9 cellular contexts compared by ENCODE assay signal in genomic region chr1:230127105-230128054, GRCh38.
A peak's percentile ranks its signal among the peaks of the same experiment; 100 is the strongest.
DNase-seq lines count a peak whose midpoint lies in the region; ATAC-seq, FAIRE-seq and TF ChIP-seq lines count a peak whose summit lies in the region.
"Had no signal": no experiment of that assay in that cellular context is flagged by ENCODE, and none has a peak within 500 bp of the region (broad histone marks: within the 10 kb centered on the region; RNA-seq: fewer than 3 reads in every experiment).

No MANE protein-coding gene starts in this region.

- WGBS in A549 (ENCODE audit: missing lambda C conversion rate): 88% methylated on average over 25 of the region's 25 CpGs

- peak overlapping the region in 6 of 9 donors; percentile 45 to 84 (median 60) for H3K27ac Mint-ChIP-seq in naive thymus-derived CD4-positive, alpha-beta T cell

- H3K4me1 ChIP-seq in A549: peaks cover 39% of the 10 kb centered on the region
- H3K4me1 ChIP-seq in naive thymus-derived CD4-positive, alpha-beta T cell (ENCODE audit: control insufficient read depth in 2 of 2, insufficient read depth in 2 of 2, low read length in 2 of 2): peaks cover 9 to 17% of the 10 kb centered on the region in 2 donors
- peaks cover 37% of the 10 kb centered on the region for H3K4me1 ChIP-seq in vagina

- H3K27me3 ChIP-seq in naive thymus-derived CD4-positive, alpha-beta T cell (ENCODE audit: control insufficient read depth in 2 of 2, insufficient read depth in 2 of 2, low read length in 2 of 2): no peaks in the 10 kb centered on the region
- no peaks in the 10 kb centered on the region for H3K27me3 ChIP-seq in vagina

- H3K4me2 ChIP-seq in A549: peak overlapping the region; percentile 77

- no peak for TF ChIP-seq POLR2A in A549 (IDR thresholded peaks at IDR 0.05; ENCODE audit: low read length)
- TF ChIP-seq POLR2A in vagina (IDR thresholded peaks at IDR 0.05): no peak

- H3K4me3 Mint-ChIP-seq in naive thymus-derived CD4-positive, alpha-beta T cell: peak overlapping the region; percentile 28 to 85 (median 60)

- FAIRE-seq in A549 (lab: Jason Lieb, UNC): no peak

- POLR2A ChIA-PET in A549 (lab: Yijun Ruan, JAX): no interaction called here
- POLR2A ChIA-PET in naive thymus-derived CD4-positive, alpha-beta T cell (lab: Charles Lee): interaction anchor here (0.6 kb wide), 2 partner anchors 11 to 446 kb away, joined by 3 to 8 read pairs; no protein-coding TSS in a partner anchor

- intact Hi-C loops in naive thymus-derived CD4-positive, alpha-beta T cell (cut with micrococcal nuclease): loop anchor here in 1 of 2 donors (1.0 to 10.0 kb wide), 2 partner anchors 60 to 1323 kb away; partner anchors contain the start of gene GALNT2
- intact Hi-C loops in vagina (cut with DNase I): no loop called here

- TF ChIP-seq CTCF in A549 (IDR thresholded peaks at IDR 0.05) (no peak), vagina (IDR thresholded peaks at IDR 0.05) (no peak)

- H3K36me3 Mint-ChIP-seq in naive thymus-derived CD4-positive, alpha-beta T cell: peaks cover 0 to 5% (median 4%) of the 10 kb centered on the region in 5 donors

- peak in 1 of 2 experiments; percentile 22; a peak in 2 of 6 replicates for ATAC-seq in A549
- peak; percentile 74 for ATAC-seq in naive thymus-derived CD4-positive, alpha-beta T cell
- ATAC-seq in GM19467 (IDR thresholded peaks at IDR 0.05; ENCODE audit: unreplicated experiment): no peak
- ATAC-seq in HG03196 (IDR thresholded peaks at IDR 0.05; ENCODE audit: unreplicated experiment): no peak

- H3K9me3 ChIP-seq in A549: no peaks in the 10 kb centered on the region
- H3K9me3 ChIP-seq in naive thymus-derived CD4-positive, alpha-beta T cell (ENCODE audit: control insufficient read depth in 2 of 3, low read length in 3 of 3): no peaks in the 10 kb centered on the region
- no peaks in the 10 kb centered on the region for H3K9me3 ChIP-seq in vagina

- no peak for DNase-seq in A549 (ENCODE audit: low read depth in 1 of 2, low spot score in 1 of 2)
- peak; percentile 59 for DNase-seq in NCI-H69 (lab: John Stamatoyannopoulos, UW)
- DNase-seq in activated T-cell treated with anti-CD3 and anti-CD28 coated beads, Interleukin-2, amount 50 U/mL, for 1 hour: peak; percentile 32
- DNase-seq in naive thymus-derived CD4-positive, alpha-beta T cell: peak in 5 of 9 donors; percentile 3 to 64 (median 20)
- no peak for DNase-seq in GM19240 (ENCODE audit: insufficient read length, low spot score)
- DNase-seq in vagina (ENCODE audit: extremely low spot score in 2 of 2): no peak
- DNase-seq: NCI-H446 treated with DMSO at 0.1 percent for 48 hours had no signal

- no peak for TF ChIP-seq EP300 in A549 (IDR thresholded peaks at IDR 0.05)

- no peaks in the 10 kb centered on the region for H3K36me3 ChIP-seq in naive thymus-derived CD4-positive, alpha-beta T cell (ENCODE audit: control insufficient read depth in 2 of 3, insufficient read depth in 3 of 3, low read length in 3 of 3)
- no peaks in the 10 kb centered on the region for H3K36me3 ChIP-seq in vagina

- no peaks in the 10 kb centered on the region for H3K27me3 Mint-ChIP-seq in naive thymus-derived CD4-positive, alpha-beta T cell

- CTCF ChIA-PET in A549 (lab: Yijun Ruan, JAX): interaction anchor here (0.7 to 1.6 kb wide), 2 partner anchors 11 to 175 kb away, joined by 4 read pairs; no protein-coding TSS in a partner anchor
- CTCF ChIA-PET in naive thymus-derived CD4-positive, alpha-beta T cell (lab: Charles Lee): interaction anchor here (0.6 kb wide), 1 partner anchor 26 kb away, joined by 3 read pairs; no protein-coding TSS in a partner anchor

- H3K27ac ChIP-seq in A549 (peak overlapping the region in 1 of 2 experiments; percentile 87; a peak in 3 of 6 replicates), vagina (no peak overlapping the region)
- H3K27ac ChIP-seq in naive thymus-derived CD4-positive, alpha-beta T cell (ENCODE audit: low read depth, low read length): no peak overlapping the region

- no peaks in the 10 kb centered on the region for H3K9me3 Mint-ChIP-seq in naive thymus-derived CD4-positive, alpha-beta T cell

- no peak for TF ChIP-seq RAD21 in A549 (conservative IDR thresholded peaks at IDR 0.05 in 1 of 2, IDR thresholded peaks at IDR 0.05 in 1 of 2)

- H3K4me1 Mint-ChIP-seq in naive thymus-derived CD4-positive, alpha-beta T cell: peaks cover 44 to 74% (median 64%) of the 10 kb centered on the region in 7 donors

- H3K4me3 ChIP-seq in A549 (no peak overlapping the region), vagina (no peak overlapping the region)
- no peak overlapping the region for H3K4me3 ChIP-seq in naive thymus-derived CD4-positive, alpha-beta T cell (ENCODE audit: low read length)

TF ChIP-seq in A549, 52 proteins besides CTCF, POLR2A, EP300 and RAD21:
- TF ChIP-seq FOSL2 (IDR thresholded peaks at IDR 0.05) (no peak), FOSL2 (CRISPR knock-in tag; IDR thresholded peaks at IDR 0.05) (no peak), HOXB5 (CRISPR knock-in tag; IDR thresholded peaks at IDR 0.05) (no peak), NPAS2 (CRISPR knock-in tag; IDR thresholded peaks at IDR 0.05; ENCODE audit: borderline replicate concordance) (no peak), REST (IDR thresholded peaks at IDR 0.05) (no peak), E2F6 (IDR thresholded peaks at IDR 0.05; ENCODE audit: borderline replicate concordance, low read depth) (no peak), MAFK (IDR thresholded peaks at IDR 0.05; ENCODE audit: partially characterized antibody) (peak; percentile 45), JUNB (IDR thresholded peaks at IDR 0.05) (no peak), RCOR1 (IDR thresholded peaks at IDR 0.05; ENCODE audit: low read depth, low read length) (no peak)

Comparison
In these comparisons a context has a peak if more than half of its experiments do, and no peak if none do; other contexts are left out.
1. DNase-seq: peak in NCI-H69 (single experiment), activated T-cell treated with anti-CD3 and anti-CD28 coated beads, Interleukin-2, amount 50 U/mL, for 1 hour (single experiment) and naive thymus-derived CD4-positive, alpha-beta T cell (5 of 9); none in A549 (0 of 2), GM19240 (single experiment) and vagina (0 of 2).